ENCODE assay signal across 8 cellular contexts in genomic region chr1:165630629-165631402, GRCh38. TPM values are rescaled to one million over a fixed set of nuclear protein-coding genes. Genes with fewer than 3 reads are reported as not detected.
DNase-seq lines count a peak whose midpoint lies in the region; ATAC-seq and TF ChIP-seq lines count a peak whose summit lies in the region.

MGST3 (plus strand) TSS chr1:165631234; CDS start chr1:165649848, 18,614 bp downstream.

- H3K9me3 Mint-ChIP-seq in CD4-positive, alpha-beta T cell: no peaks in the 10 kb centered on the region

- H3K4me3 Mint-ChIP-seq in CD4-positive, alpha-beta T cell: no peak within 1 kb of the TSS

- H3K27me3 Mint-ChIP-seq in CD4-positive, alpha-beta T cell: no peaks in the 10 kb centered on the region

- intact Hi-C loops in CD4-positive, alpha-beta T cell (cut with DNase I, micrococcal nuclease): loop anchor here (1.0 to 2.0 kb wide), 2 partner anchors 67 to 138 kb away; partner anchors contain the start of genes ALDH9A1 (in 2 of the 2) and TMCO1 (in 2 of the 2)
- intact Hi-C loops in left lung (cut with DNase I): no loop called here

- peak within 1 kb of the TSS; percentile 66 to 83 for H3K4me3 ChIP-seq in left lung

- no peaks in the 10 kb centered on the region for H3K27me3 ChIP-seq in CD4-positive, alpha-beta T cell (ENCODE audit: control insufficient read depth, insufficient read depth, low read length)
- H3K27me3 ChIP-seq in left lung: no peaks in the 10 kb centered on the region

- H3K36me3 Mint-ChIP-seq in CD4-positive, alpha-beta T cell (ENCODE audit: low read depth): no peaks in the 10 kb centered on the region

- H3K4me1 ChIP-seq in left lung: peaks cover 33 to 48% of the 10 kb centered on the region in 2 donors

- TF ChIP-seq CTCF in CD4-positive, alpha-beta T cell (IDR thresholded peaks at IDR 0.05): no peak
- TF ChIP-seq CTCF in left lung (IDR thresholded peaks at IDR 0.05): no peak

- POLR2A ChIA-PET in CD4-positive, alpha-beta T cell (lab: Charles Lee): interaction anchor here (0.6 to 2.9 kb wide), 13 partner anchors 15 to 1208 kb away, joined by 3 to 28 read pairs (median 4); partner anchors contain the start of genes ALDH9A1, POGK and TMCO1

- H3K9me3 ChIP-seq in CD4-positive, alpha-beta T cell (ENCODE audit: control insufficient read depth, low read length): no peaks in the 10 kb centered on the region
- no peaks in the 10 kb centered on the region for H3K9me3 ChIP-seq in left lung

- DNase-seq in CD4-positive, alpha-beta T cell: peak; percentile 83 to 94 (median 88)
- DNase-seq in NCI-H82 (lab: John Stamatoyannopoulos, UW) (peak; percentile 99), dermis microvascular lymphatic vessel endothelial cell (ENCODE audit: low read depth in 2 of 2) (peak; percentile 96 to 97), left lung (peak; percentile 97 to 98)
- peak; percentile 95 to 96 for DNase-seq in activated CD4-positive, alpha-beta T cell treated with anti-CD3 and anti-CD28 coated beads, Interleukin-2, amount 50 U/mL, for 48 hours
- peak; percentile 94 for DNase-seq in stimulated activated CD4-positive, alpha-beta T cell treated with anti-CD3 and anti-CD28 coated beads, Interleukin-2, amount 100 ng/mL, for 48 hours

- peaks cover 14% of the 10 kb centered on the region for H3K4me1 Mint-ChIP-seq in CD4-positive, alpha-beta T cell (ENCODE audit: low read depth)

- H3K27ac Mint-ChIP-seq in CD4-positive, alpha-beta T cell: no peak within 1 kb of the TSS

- H3K27ac ChIP-seq in CD4-positive, alpha-beta T cell (ENCODE audit: low read depth, low read length): peak within 1 kb of the TSS; percentile 55
- H3K27ac ChIP-seq in left lung: peak within 1 kb of the TSS; percentile 90 to 94

- peak; percentile 91 for ATAC-seq in CD4-positive, alpha-beta T cell (ENCODE audit: poor library complexity)
- peak; percentile 87 for ATAC-seq in GM19452 (IDR thresholded peaks at IDR 0.05; ENCODE audit: unreplicated experiment)
- ATAC-seq in HG03575 (IDR thresholded peaks at IDR 0.05; ENCODE audit: extremely low read depth, insufficient number of reproducible peaks, low FRiP score, unreplicated experiment): peak; percentile 52
- peak; percentile 97 for ATAC-seq in left lung

- CTCF ChIA-PET in CD4-positive, alpha-beta T cell (lab: Charles Lee): interaction anchor here (1.0 to 1.9 kb wide), 2 partner anchors 29 to 67 kb away, joined by 3 to 8 read pairs; partner anchors contain the start of gene ALDH9A1

- no peaks in the 10 kb centered on the region for H3K36me3 ChIP-seq in left lung

RNA-seq across cellular contexts. Expression of gene MGST3, which starts in this region (rescaled TPM):
- 10 to 100 TPM; 22.0 to 23.5 TPM for total RNA-seq in CD4-positive, alpha-beta T cell
- total RNA-seq in dermis microvascular lymphatic vessel endothelial cell: 165 and 169 TPM in 2 replicates
- total RNA-seq in left lung: 100 to 1,000 TPM; 213 to 217 TPM

Comparison
In these comparisons a context has a peak if more than half of its experiments do, and no peak if none do; other contexts are left out.
1. Peak in every context shown above with its lines: DNase-seq, ATAC-seq, H3K4me3 ChIP-seq and H3K27ac ChIP-seq.
2. intact Hi-C loops: an anchor here in CD4-positive, alpha-beta T cell (1.0 to 2.0 kb wide); none called in left lung.